Comparison of ENCODE assay signal across 8 cellular contexts in genomic region chr6:73732845-73733675, GRCh38. TPM values are rescaled to one million over a fixed set of nuclear protein-coding genes. Genes with fewer than 3 reads are reported as not detected.
DNase-seq lines count a peak whose midpoint lies in the region; ATAC-seq and TF ChIP-seq lines count a peak whose summit lies in the region.

No MANE protein-coding gene starts in this region.

- DNase-seq in DMS153 (lab: John Stamatoyannopoulos, UW) = peak; percentile 27
- peak; percentile 24 for DNase-seq in HS-5 (ENCODE audit: low read depth)
- no peak for DNase-seq in Panc1 (ENCODE audit: low read depth, low spot score)
- peak; percentile 77 for DNase-seq in activated T-cell treated with anti-CD3 and anti-CD28 coated beads, Interleukin-2, amount 50 U/mL, for 24 hours
- DNase-seq in fibroblast of peridontal ligament (ENCODE audit: extremely low read depth) = peak; percentile 88
- peak; percentile 30 for DNase-seq in occipital lobe (lab: John Stamatoyannopoulos, UW)
- peak in 1 of 2 donors; percentile 80 for DNase-seq in suprapubic skin (ENCODE audit: low spot score in 2 of 2)

- POLR2A ChIA-PET in Panc1 (lab: Charles Lee) = no interaction called here

- no peak for TF ChIP-seq EP300 in suprapubic skin (IDR thresholded peaks at IDR 0.05)

- ATAC-seq in GM21381 (IDR thresholded peaks at IDR 0.05; ENCODE audit: unreplicated experiment) = peak; percentile 72
- peak; percentile 91 for ATAC-seq in Panc1

- H3K36me3 ChIP-seq in Panc1 (ENCODE audit: control insufficient read depth, insufficient read depth, low read length) = 0 out of 2 replicates have a peak, but pooled peaks cover 2% of the 10 kb centered on the region
- H3K36me3 ChIP-seq in suprapubic skin = peaks cover 26% of the 10 kb centered on the region

- CTCF ChIA-PET in Panc1 (lab: Charles Lee) = interaction anchor here (0.5 to 1.5 kb wide), 5 partner anchors 58 to 80 kb away, joined by 3 to 10 read pairs (median 5); no protein-coding TSS in a partner anchor

- H3K4me3 ChIP-seq in Panc1 (ENCODE audit: low read depth in 2 of 2, low read length in 2 of 2) (no peak overlapping the region), suprapubic skin (no peak overlapping the region)

- in situ Hi-C loops in Panc1 (cut with HindIII; ENCODE audit: low pct_unique_long_range_greater_than_20kb, low sequenced_read_pairs) = no loop called here

- H3K27ac Mint-ChIP-seq in activated T-cell treated with anti-CD3 and anti-CD28 coated beads, Interleukin-2, amount 50 U/mL, for 24 hours = no peak overlapping the region

- no peaks in the 10 kb centered on the region for H3K9me3 Mint-ChIP-seq in activated T-cell treated with anti-CD3 and anti-CD28 coated beads, Interleukin-2, amount 50 U/mL, for 24 hours

- peaks cover 19% of the 10 kb centered on the region for H3K4me1 Mint-ChIP-seq in activated T-cell treated with anti-CD3 and anti-CD28 coated beads, Interleukin-2, amount 50 U/mL, for 24 hours (ENCODE audit: low read depth)

- H3K27ac ChIP-seq in Panc1 (ENCODE audit: low read length) (no peak overlapping the region), suprapubic skin (no peak overlapping the region)

- no peaks in the 10 kb centered on the region for H3K27me3 Mint-ChIP-seq in activated T-cell treated with anti-CD3 and anti-CD28 coated beads, Interleukin-2, amount 50 U/mL, for 24 hours

- TF ChIP-seq CTCF in Panc1 (IDR thresholded peaks at IDR 0.05) = peak; percentile 92
- peak; percentile 84 to 89 for TF ChIP-seq CTCF in suprapubic skin (IDR thresholded peaks at IDR 0.05)

- no peaks in the 10 kb centered on the region for H3K27me3 ChIP-seq in Panc1 (ENCODE audit: control insufficient read depth, insufficient read depth, low read length)
- no peaks in the 10 kb centered on the region for H3K27me3 ChIP-seq in suprapubic skin

- no peak overlapping the region for H3K4me3 Mint-ChIP-seq in activated T-cell treated with anti-CD3 and anti-CD28 coated beads, Interleukin-2, amount 50 U/mL, for 24 hours

- H3K4me1 ChIP-seq in Panc1 (ENCODE audit: control insufficient read depth, insufficient read depth, low read length) (no peaks in the 10 kb centered on the region), suprapubic skin (peaks cover 3% of the 10 kb centered on the region)

- WGBS in suprapubic skin = 61% methylated on average over 6 of the region's 6 CpGs

- H3K36me3 Mint-ChIP-seq in activated T-cell treated with anti-CD3 and anti-CD28 coated beads, Interleukin-2, amount 50 U/mL, for 24 hours (ENCODE audit: low read depth) = peaks cover 39% of the 10 kb centered on the region

- H3K9me3 ChIP-seq in Panc1 (ENCODE audit: control insufficient read depth, insufficient read depth, low read depth, low read length) (no peaks in the 10 kb centered on the region), suprapubic skin (no peaks in the 10 kb centered on the region)

- no peak for TF ChIP-seq POLR2A in suprapubic skin (IDR thresholded peaks at IDR 0.05)

- BruUV-seq in Panc1 (replicated peaks; lab: Mats Ljungman, UMichigan) = no TSS peak

- intact Hi-C loops in Panc1 (cut with micrococcal nuclease; ENCODE audit: unreplicated experiment) = loop anchor here (1.0 kb wide), 1 partner anchor 58 kb away; no protein-coding TSS in a partner anchor

RNA-seq across cellular contexts. Expression of gene CD109, which starts 37.1 kb away (rescaled TPM):
- total RNA-seq in Panc1 (2021; ENCODE audit: unreplicated experiment) (46.1 TPM), occipital lobe (1.6 TPM), suprapubic skin (10 to 100 TPM; 27.5 to 48.2 (median 43.1) TPM)
- polyA plus RNA-seq in Panc1 (2012; ENCODE audit: insufficient read length) = 14.5 TPM

Comparison
In these comparisons a context has a peak if more than half of its experiments do, and no peak if none do; other contexts are left out.
1. RNA of gene CD109, which starts 37.1 kb away (total RNA-seq): 27.5 to 48.2 TPM in suprapubic skin and 46.1 TPM in Panc1 (single experiment); 1.6 TPM in occipital lobe (single experiment); every median in the first group is over 10 times any median in the second.